8 cellular contexts compared by ENCODE assay signal in the genomic region with DNA sequence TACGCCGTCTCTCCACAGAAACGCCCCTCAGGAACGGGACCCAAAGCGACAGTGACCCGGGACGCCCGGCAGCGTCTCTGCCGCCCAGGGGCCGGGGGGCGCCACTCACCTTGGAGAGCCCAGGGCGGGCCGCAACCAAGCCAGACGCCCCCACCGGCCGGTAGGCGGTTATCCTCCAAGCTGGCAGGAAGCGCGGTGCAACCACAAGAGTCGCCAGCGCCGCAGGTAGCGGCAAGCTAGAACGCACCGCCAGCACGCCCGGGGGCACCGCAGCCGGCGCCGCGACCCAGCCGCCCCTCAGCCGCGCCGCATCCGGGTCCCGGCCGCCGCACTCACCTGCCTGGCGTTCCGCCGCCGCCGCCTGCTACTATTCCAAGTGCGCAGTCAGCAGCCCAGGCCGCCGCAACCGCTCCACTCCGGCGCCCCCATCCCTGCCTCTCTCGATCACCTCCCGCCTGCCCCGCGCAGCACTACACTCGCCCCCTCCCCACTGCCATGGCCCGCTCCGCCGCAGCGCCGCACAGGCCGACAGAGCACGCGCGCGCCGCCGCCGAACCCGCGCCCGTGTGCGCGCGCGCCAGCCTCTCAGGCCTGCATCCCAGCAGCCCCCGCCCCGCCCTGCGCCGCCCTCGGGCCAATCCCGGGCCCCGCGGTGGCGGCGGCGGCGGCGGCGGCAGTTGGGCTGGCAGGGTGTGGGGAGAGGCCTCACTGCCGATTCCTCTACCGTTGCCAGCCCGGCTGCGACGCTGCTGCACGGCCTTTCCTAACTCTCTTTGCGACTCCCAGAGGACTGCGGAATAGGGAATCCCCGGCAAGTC. TPM values are rescaled to one million over a fixed set of nuclear protein-coding genes. Genes with fewer than 3 reads are reported as not detected.
DNase-seq lines count a peak whose midpoint lies in the region; ATAC-seq and TF ChIP-seq lines count a peak whose summit lies in the region.

A gene (minus strand): TSS at position 570 of the 818 bp plus-strand sequence. CDS start 75,585 bp downstream, outside the sequence.

- H3K4me3 ChIP-seq in A673 (ENCODE audit: low read depth, low read length, poor library complexity, severe bottlenecking), result peak within 1 kb of the TSS; percentile 96
- H3K4me3 ChIP-seq in WI38 (ENCODE audit: low read depth, low read length), result peak within 1 kb of the TSS; percentile 86
- H3K4me3 ChIP-seq in mammary epithelial cell (replicated peaks in 1 of 3; ENCODE audit: insufficient read depth in 1 of 3, low read depth in 2 of 3, low read length in 3 of 3), result peak within 1 kb of the TSS; percentile 77 to 83 (median 81)

- dilution Hi-C loops in mammary epithelial cell (cut with HindIII; ENCODE audit: low sequenced_read_pairs), result no loop called here

- intact Hi-C loops in A673 (cut with micrococcal nuclease; ENCODE audit: unreplicated experiment) (loop anchor here (5.0 kb wide), 1 partner anchor 62 kb away; no protein-coding TSS in a partner anchor), mammary epithelial cell (cut with micrococcal nuclease) (loop anchor here (1.0 to 5.0 kb wide), 6 partner anchors 29 to 240 kb away; a partner anchor contains a TSS)

- in situ Hi-C loops in mammary epithelial cell (cut with MboI; ENCODE audit: low sequenced_read_pairs in 2 of 2), result loop anchor here in 1 of 2 donors (5.0 kb wide), 1 partner anchor 83 kb away; no protein-coding TSS in a partner anchor

- BruUV-seq in A673 (replicated peaks; lab: Mats Ljungman, UMichigan) (no TSS peak), mammary epithelial cell (replicated peaks; lab: Mats Ljungman, UMichigan) (no TSS peak)

- H3K4me1 ChIP-seq in A673 (ENCODE audit: insufficient read depth, low read length, poor library complexity, severe bottlenecking), result peaks cover 6% of the 10 kb centered on the region
- H3K4me1 ChIP-seq in mammary epithelial cell (ENCODE audit: insufficient read depth, low read length), result peaks cover 9% of the 10 kb centered on the region

- no peaks in the 10 kb centered on the region for H3K27me3 ChIP-seq in A673 (replicated peaks; ENCODE audit: insufficient read depth, low read depth, low read length, poor library complexity)
- H3K27me3 ChIP-seq in mammary epithelial cell (ENCODE audit: insufficient read depth, low read length), result no peaks in the 10 kb centered on the region

- TF ChIP-seq CTCF in A673 (conservative IDR thresholded peaks at IDR 0.05; ENCODE audit: low read depth, low read length) (peak; percentile 36; the same call in 1 of the 2 replicates), WI38 (IDR thresholded peaks at IDR 0.05; ENCODE audit: low read depth, low read length) (no peak), mammary epithelial cell (conservative IDR thresholded peaks at IDR 0.05 in 1 of 2, IDR thresholded peaks at IDR 0.05 in 1 of 2; ENCODE audit: extremely low read depth in 1 of 2, insufficient read depth in 1 of 2, low read depth in 1 of 2, low read length in 2 of 2) (peak; percentile 11 to 46)

- ATAC-seq in GM18858 (IDR thresholded peaks at IDR 0.05; ENCODE audit: unreplicated experiment) (peak; percentile 58), HG03095 (IDR thresholded peaks at IDR 0.05; ENCODE audit: unreplicated experiment) (peak; percentile 86)

- no peaks in the 10 kb centered on the region for H4K20me1 ChIP-seq in mammary epithelial cell (ENCODE audit: insufficient read depth, low read length)

- H3K27ac ChIP-seq in A673 (ENCODE audit: low read depth, low read length, poor library complexity, severe bottlenecking) (peak within 1 kb of the TSS; percentile 86), mammary epithelial cell (ENCODE audit: insufficient read depth, low read depth, low read length) (peak within 1 kb of the TSS; percentile 75)

- peak within 1 kb of the TSS; percentile 89 for H3K4me2 ChIP-seq in mammary epithelial cell (ENCODE audit: insufficient read depth, low read depth, low read length)

- POLR2A ChIA-PET in A673 (lab: Charles Lee; ENCODE audit: low non-redundant PET), result interaction anchor here (0.6 kb wide), 1 partner anchor 11 kb away, joined by 6 read pairs; no protein-coding TSS in a partner anchor

- 2% methylated on average over 8 of the region's 100 CpGs for WGBS in mammary epithelial cell (ENCODE audit: low coverage, missing lambda C conversion rate)

- H3K9ac ChIP-seq in mammary epithelial cell (ENCODE audit: insufficient read depth, low read length), result peak within 1 kb of the TSS; percentile 89

- no peaks in the 10 kb centered on the region for H3K9me3 ChIP-seq in A673 (ENCODE audit: low read depth, low read length, poor library complexity, severe bottlenecking)
- H3K9me3 ChIP-seq in mammary epithelial cell (replicated peaks; ENCODE audit: insufficient read depth, low read length), result no peaks in the 10 kb centered on the region

- DNase-seq in A673 (ENCODE audit: low spot score) (peak; percentile 96), NCI-H2196 (lab: John Stamatoyannopoulos, UW; ENCODE audit: unreplicated experiment) (peak; percentile 97), mammary epithelial cell (peak; percentile 86), iris pigment epithelial cell (ENCODE audit: low read depth) (peak; percentile 81)
- DNase-seq in stimulated activated CD4-positive, alpha-beta T cell treated with anti-CD3 and anti-CD28 coated beads, Interleukin-12 subunit alpha, Interleukin-12 subunit beta, amount 100 ng/mL, for 4 hours, result peak; percentile 89

- no peaks in the 10 kb centered on the region for H3K36me3 ChIP-seq in A673 (ENCODE audit: insufficient read depth, low read length, poor library complexity, severe bottlenecking)
- no peaks in the 10 kb centered on the region for H3K36me3 ChIP-seq in mammary epithelial cell (ENCODE audit: insufficient read depth, low read length)

- H2AFZ ChIP-seq in mammary epithelial cell (ENCODE audit: low read depth, low read length), result peak within 1 kb of the TSS; percentile 95

- CTCF ChIA-PET in A673 (lab: Charles Lee), result interaction anchor here (1.1 kb wide), 1 partner anchor 81 kb away, joined by 8 read pairs; no protein-coding TSS in a partner anchor
- CTCF ChIA-PET in mammary epithelial cell (lab: Charles Lee; ENCODE audit: low non-redundant PET), result interaction anchor here (0.8 kb wide), 1 partner anchor 12 kb away, joined by 4 read pairs; no protein-coding TSS in a partner anchor

- peaks cover 48% of the 10 kb centered on the region for H3K79me2 ChIP-seq in mammary epithelial cell (ENCODE audit: insufficient read depth, low read length)

RNA-seq across cellular contexts. Expression of the gene that starts here (rescaled TPM):
- total RNA-seq in A673 (2021) (16.4 and 17.4 TPM in 2 replicates), mammary epithelial cell (10 to 100 TPM; 14.5 to 27.2 TPM)
- polyA plus RNA-seq in mammary epithelial cell, result 12.4 TPM
- polyA minus RNA-seq in mammary epithelial cell, result 34.1 TPM

Comparison
In these comparisons a context has a peak if more than half of its experiments do, and no peak if none do; other contexts are left out.
1. Peak in every context shown above with its lines: DNase-seq, ATAC-seq, H3K4me3 ChIP-seq and H3K27ac ChIP-seq.